Comparison of ENCODE assay signal across 24 cellular contexts in genomic region chr15:68715111-68715510, GRCh38.
"Had no signal": no experiment of that assay in that cellular context is flagged by ENCODE, and none has a peak within 500 bp of the region (broad histone marks: within the 10 kb centered on the region; RNA-seq: fewer than 3 reads in every experiment).

No MANE protein-coding gene starts in this region.

- H3K9me3 ChIP-seq: colonic mucosa, esophagus muscularis mucosa, esophagus squamous epithelium, gastrocnemius medialis, gastroesophageal sphincter, heart left ventricle, heart right ventricle had no signal

- H3K27me3 ChIP-seq: colonic mucosa, dorsolateral prefrontal cortex, gastrocnemius medialis, heart left ventricle, heart right ventricle had no signal

- H3K27ac ChIP-seq: colonic mucosa, coronary artery, dorsolateral prefrontal cortex, epithelial cell of prostate, esophagus muscularis mucosa, esophagus squamous epithelium, foreskin keratinocyte, gastrocnemius medialis, gastroesophageal sphincter, heart left ventricle, heart right ventricle had no signal

- DNase-seq: colonic mucosa; cortex of kidney; dermis blood vessel endothelial cell; effector CD4-positive, alpha-beta T cell; effector CD8-positive, alpha-beta T cell; effector memory CD4-positive, alpha-beta T cell; effector memory CD8-positive, alpha-beta T cell; endodermal cell; erythroblast; esophagus squamous epithelium; foreskin fibroblast; foreskin keratinocyte; foreskin melanocyte; gastrocnemius medialis; glutamatergic neuron; head of caudate nucleus; heart left ventricle; heart right ventricle had no signal

- H3K36me3 ChIP-seq: colonic mucosa, esophagus squamous epithelium, gastrocnemius medialis had no signal

- ATAC-seq: effector memory CD8-positive, alpha-beta T cell; esophagus mucosa; foreskin keratinocyte; gastrocnemius medialis; gastroesophageal sphincter; heart left ventricle had no signal

- H3K4me3 ChIP-seq: colonic mucosa, coronary artery, dorsolateral prefrontal cortex, esophagus muscularis mucosa, esophagus squamous epithelium, gastrocnemius medialis, gastroesophageal sphincter, heart left ventricle, heart right ventricle had no signal

- H3K4me1 ChIP-seq: colonic mucosa, esophagus squamous epithelium, foreskin keratinocyte, gastrocnemius medialis, gastroesophageal sphincter had no signal
